ENCODE assay signal across 8 cellular contexts in genomic region chr12:122063691-122064033, GRCh38. TPM values are rescaled to one million over a fixed set of nuclear protein-coding genes. Genes with fewer than 3 reads are reported as not detected.
DNase-seq lines count a peak whose midpoint lies in the region; ATAC-seq and TF ChIP-seq lines count a peak whose summit lies in the region.

No MANE protein-coding gene starts in this region.

- H3K27ac Mint-ChIP-seq in osteocyte (ENCODE audit: unreplicated experiment) = peak overlapping the region; percentile 97

- H3K9me2 ChIP-seq in PC-9 (ENCODE audit: insufficient read depth) = no peaks in the 10 kb centered on the region

- BruUV-seq in PC-9 (replicated peaks; lab: Mats Ljungman, UMichigan) = no TSS peak

- peaks cover 8% of the 10 kb centered on the region for H3K36me3 Mint-ChIP-seq in osteocyte (ENCODE audit: unreplicated experiment)

- WGBS in esophagus, 2 donors = 63 to 81% methylated on average over 6 of the region's 6 CpGs

- TF ChIP-seq CTCF in PC-9 (conservative IDR thresholded peaks at IDR 0.05) = no peak
- no peak for TF ChIP-seq CTCF in osteocyte (IDR thresholded peaks at IDR 0.05)

- intact Hi-C loops in PC-9 (cut with micrococcal nuclease; ENCODE audit: unreplicated experiment) = loop anchor here (1.0 to 10.0 kb wide), 2 partner anchors 17 to 269 kb away; partner anchors contain the start of gene RHOF

- H3K27me3 Mint-ChIP-seq in osteocyte (ENCODE audit: unreplicated experiment) = no peaks in the 10 kb centered on the region

- H3K4me1 Mint-ChIP-seq in osteocyte (ENCODE audit: unreplicated experiment) = peaks cover 51% of the 10 kb centered on the region

- peaks cover 35% of the 10 kb centered on the region for H3F3A ChIP-seq in PC-9 (ENCODE audit: insufficient read depth, low read depth)

- no peak overlapping the region; the same call in 1 of the 2 replicates for H3K4me3 ChIP-seq in BLaER1
- H3K4me3 ChIP-seq in PC-9 = no peak overlapping the region; the same call in 1 of the 2 replicates
- no peak overlapping the region for H3K4me3 ChIP-seq in esophagus (ENCODE audit: low read depth in 1 of 2, low read length in 2 of 2)

- H3K36me3 ChIP-seq in BLaER1 (peaks cover 36% of the 10 kb centered on the region), PC-9 (ENCODE audit: low read depth) (no peaks in the 10 kb centered on the region), esophagus (ENCODE audit: control insufficient read depth in 2 of 2, insufficient read depth in 2 of 2, low read length in 1 of 2) (peaks cover 0 to 3% of the 10 kb centered on the region in 2 donors)

- POLR2A ChIA-PET in PC-9 (lab: Charles Lee; ENCODE audit: unreplicated experiment) = interaction anchor here (0.6 to 1.0 kb wide), 4 partner anchors 17 to 392 kb away, joined by 3 to 6 read pairs (median 3); partner anchors contain the start of gene DIABLO

- no peak for ATAC-seq in GM21367 (IDR thresholded peaks at IDR 0.05; ENCODE audit: unreplicated experiment)

- no peaks in the 10 kb centered on the region for H3K27me3 ChIP-seq in BLaER1
- no peaks in the 10 kb centered on the region for H3K27me3 ChIP-seq in PC-9 (ENCODE audit: insufficient read depth, low read depth)
- no peaks in the 10 kb centered on the region for H3K27me3 ChIP-seq in esophagus (ENCODE audit: control insufficient read depth in 1 of 2, insufficient read depth in 2 of 2, low read length in 2 of 2)

- peaks cover 69% of the 10 kb centered on the region for H3K4me1 ChIP-seq in BLaER1
- H3K4me1 ChIP-seq in PC-9 (replicated peaks; ENCODE audit: insufficient read depth) = peaks cover 39% of the 10 kb centered on the region
- peaks cover 6 to 8% of the 10 kb centered on the region in 2 donors for H3K4me1 ChIP-seq in esophagus (ENCODE audit: control insufficient read depth in 2 of 2, insufficient read depth in 2 of 2, low read length in 1 of 2)

- no peaks in the 10 kb centered on the region for H3K9me3 Mint-ChIP-seq in osteocyte (ENCODE audit: unreplicated experiment)

- H3K27ac ChIP-seq in BLaER1 (peak overlapping the region; percentile 73), PC-9 (peak overlapping the region; percentile 88), esophagus (ENCODE audit: low read depth in 2 of 2, low read length in 1 of 2) (peak overlapping the region; percentile 73 to 85)

- H3K79me2 ChIP-seq in PC-9 (ENCODE audit: low read depth) = peaks cover 22% of the 10 kb centered on the region

- peaks cover 41% of the 10 kb centered on the region for H4K20me1 ChIP-seq in BLaER1
- no peaks in the 10 kb centered on the region for H4K20me1 ChIP-seq in PC-9 (ENCODE audit: insufficient read depth)

- H3K9me3 ChIP-seq in BLaER1 (no peaks in the 10 kb centered on the region), PC-9 (ENCODE audit: insufficient read depth, low read depth) (no peaks in the 10 kb centered on the region), esophagus (ENCODE audit: control insufficient read depth in 2 of 2, insufficient read depth in 1 of 2, low read depth in 1 of 2, low read length in 1 of 2) (no peaks in the 10 kb centered on the region)

- H2AFZ ChIP-seq in PC-9 = peak overlapping the region; percentile 74; the same call in 1 of the 2 replicates

- peak overlapping the region; percentile 93 for H3K4me2 ChIP-seq in BLaER1
- peak overlapping the region; percentile 91 for H3K4me2 ChIP-seq in PC-9

- CTCF ChIA-PET in PC-9 (lab: Charles Lee) = interaction anchor here (0.6 to 1.2 kb wide), 5 partner anchors 9 to 223 kb away, joined by 3 to 8 read pairs (median 5); no protein-coding TSS in a partner anchor

- peak overlapping the region; percentile 63 for H3K9ac ChIP-seq in BLaER1

- peak overlapping the region; percentile 61 for H3K4me3 Mint-ChIP-seq in osteocyte (ENCODE audit: unreplicated experiment)

- peak in 1 of 2 experiments; percentile 51 for DNase-seq in PC-9
- DNase-seq in osteocyte (ENCODE audit: extremely low spot score, unreplicated experiment) = no peak
- DNase-seq in NCI-H2081 treated with DMSO at 0.1 percent for 48 hours (lab: John Stamatoyannopoulos, UW) = no peak
- DNase-seq in stimulated activated CD4-positive, alpha-beta T cell treated with anti-CD3 and anti-CD28 coated beads, Interleukin-2, amount 100 ng/mL, for 48 hours = no peak
- no peak for DNase-seq in activated CD8-positive, alpha-beta memory T cell treated with anti-CD3 and anti-CD28 coated beads, Interleukin-2, amount 50 U/mL, for 48 hours

RNA-seq across cellular contexts. Expression of gene MLXIP, which starts 14.9 kb away (rescaled TPM):
- total RNA-seq in PC-9 (2021) (62.1 and 83.3 TPM in 2 replicates), osteocyte (51.8 and 54.5 TPM in 2 replicates)
- polyA plus RNA-seq in esophagus = 10 to 100 TPM in 1 of 2 donors, 1 to 10 TPM in 1; 8.2 to 18.0 TPM

RNA-seq across cellular contexts. Expression of gene BCL7A, which starts 42.0 kb away (rescaled TPM):
- total RNA-seq in PC-9 (2021) (6.3 and 6.6 TPM in 2 replicates), osteocyte (10.0 and 11.8 TPM in 2 replicates)
- polyA plus RNA-seq in esophagus = 1 to 10 TPM; 1.0 to 2.1 TPM
